1 cellular context compared by ENCODE assay signal in the genomic region with DNA sequence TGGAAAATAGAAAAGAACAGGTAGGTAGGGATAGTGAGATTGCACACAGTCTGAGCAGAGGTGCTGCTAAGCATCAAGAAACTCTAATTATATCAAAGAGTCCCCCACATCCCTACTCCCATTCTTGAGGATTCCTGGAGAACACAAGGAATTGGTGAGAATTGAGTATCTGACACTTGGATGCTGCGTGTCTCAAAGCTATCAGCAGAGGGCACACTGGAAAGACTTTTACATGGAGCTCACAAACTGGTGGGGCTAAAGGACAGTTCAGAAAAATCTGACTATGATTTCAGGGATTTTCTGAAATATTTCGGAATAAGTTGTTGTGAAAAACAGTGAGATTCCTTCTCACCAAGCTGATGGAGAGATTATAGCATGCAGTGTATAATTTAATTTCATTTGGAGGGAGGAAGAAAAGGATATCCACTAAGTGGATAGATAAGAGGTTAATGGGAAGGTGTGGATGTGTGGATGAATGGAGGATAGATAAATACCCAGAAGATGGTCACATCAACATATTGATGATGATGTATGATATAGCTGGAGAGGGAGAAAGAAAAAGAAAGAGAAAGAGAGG.
TF ChIP-seq lines count a peak whose summit lies in the region.

No MANE protein-coding gene starts in this region.

TF ChIP-seq in GM23338, 12 proteins besides CTCF, POLR2A, EP300 and RAD21 (continued from another document):
- TF ChIP-seq, protein P1, sequence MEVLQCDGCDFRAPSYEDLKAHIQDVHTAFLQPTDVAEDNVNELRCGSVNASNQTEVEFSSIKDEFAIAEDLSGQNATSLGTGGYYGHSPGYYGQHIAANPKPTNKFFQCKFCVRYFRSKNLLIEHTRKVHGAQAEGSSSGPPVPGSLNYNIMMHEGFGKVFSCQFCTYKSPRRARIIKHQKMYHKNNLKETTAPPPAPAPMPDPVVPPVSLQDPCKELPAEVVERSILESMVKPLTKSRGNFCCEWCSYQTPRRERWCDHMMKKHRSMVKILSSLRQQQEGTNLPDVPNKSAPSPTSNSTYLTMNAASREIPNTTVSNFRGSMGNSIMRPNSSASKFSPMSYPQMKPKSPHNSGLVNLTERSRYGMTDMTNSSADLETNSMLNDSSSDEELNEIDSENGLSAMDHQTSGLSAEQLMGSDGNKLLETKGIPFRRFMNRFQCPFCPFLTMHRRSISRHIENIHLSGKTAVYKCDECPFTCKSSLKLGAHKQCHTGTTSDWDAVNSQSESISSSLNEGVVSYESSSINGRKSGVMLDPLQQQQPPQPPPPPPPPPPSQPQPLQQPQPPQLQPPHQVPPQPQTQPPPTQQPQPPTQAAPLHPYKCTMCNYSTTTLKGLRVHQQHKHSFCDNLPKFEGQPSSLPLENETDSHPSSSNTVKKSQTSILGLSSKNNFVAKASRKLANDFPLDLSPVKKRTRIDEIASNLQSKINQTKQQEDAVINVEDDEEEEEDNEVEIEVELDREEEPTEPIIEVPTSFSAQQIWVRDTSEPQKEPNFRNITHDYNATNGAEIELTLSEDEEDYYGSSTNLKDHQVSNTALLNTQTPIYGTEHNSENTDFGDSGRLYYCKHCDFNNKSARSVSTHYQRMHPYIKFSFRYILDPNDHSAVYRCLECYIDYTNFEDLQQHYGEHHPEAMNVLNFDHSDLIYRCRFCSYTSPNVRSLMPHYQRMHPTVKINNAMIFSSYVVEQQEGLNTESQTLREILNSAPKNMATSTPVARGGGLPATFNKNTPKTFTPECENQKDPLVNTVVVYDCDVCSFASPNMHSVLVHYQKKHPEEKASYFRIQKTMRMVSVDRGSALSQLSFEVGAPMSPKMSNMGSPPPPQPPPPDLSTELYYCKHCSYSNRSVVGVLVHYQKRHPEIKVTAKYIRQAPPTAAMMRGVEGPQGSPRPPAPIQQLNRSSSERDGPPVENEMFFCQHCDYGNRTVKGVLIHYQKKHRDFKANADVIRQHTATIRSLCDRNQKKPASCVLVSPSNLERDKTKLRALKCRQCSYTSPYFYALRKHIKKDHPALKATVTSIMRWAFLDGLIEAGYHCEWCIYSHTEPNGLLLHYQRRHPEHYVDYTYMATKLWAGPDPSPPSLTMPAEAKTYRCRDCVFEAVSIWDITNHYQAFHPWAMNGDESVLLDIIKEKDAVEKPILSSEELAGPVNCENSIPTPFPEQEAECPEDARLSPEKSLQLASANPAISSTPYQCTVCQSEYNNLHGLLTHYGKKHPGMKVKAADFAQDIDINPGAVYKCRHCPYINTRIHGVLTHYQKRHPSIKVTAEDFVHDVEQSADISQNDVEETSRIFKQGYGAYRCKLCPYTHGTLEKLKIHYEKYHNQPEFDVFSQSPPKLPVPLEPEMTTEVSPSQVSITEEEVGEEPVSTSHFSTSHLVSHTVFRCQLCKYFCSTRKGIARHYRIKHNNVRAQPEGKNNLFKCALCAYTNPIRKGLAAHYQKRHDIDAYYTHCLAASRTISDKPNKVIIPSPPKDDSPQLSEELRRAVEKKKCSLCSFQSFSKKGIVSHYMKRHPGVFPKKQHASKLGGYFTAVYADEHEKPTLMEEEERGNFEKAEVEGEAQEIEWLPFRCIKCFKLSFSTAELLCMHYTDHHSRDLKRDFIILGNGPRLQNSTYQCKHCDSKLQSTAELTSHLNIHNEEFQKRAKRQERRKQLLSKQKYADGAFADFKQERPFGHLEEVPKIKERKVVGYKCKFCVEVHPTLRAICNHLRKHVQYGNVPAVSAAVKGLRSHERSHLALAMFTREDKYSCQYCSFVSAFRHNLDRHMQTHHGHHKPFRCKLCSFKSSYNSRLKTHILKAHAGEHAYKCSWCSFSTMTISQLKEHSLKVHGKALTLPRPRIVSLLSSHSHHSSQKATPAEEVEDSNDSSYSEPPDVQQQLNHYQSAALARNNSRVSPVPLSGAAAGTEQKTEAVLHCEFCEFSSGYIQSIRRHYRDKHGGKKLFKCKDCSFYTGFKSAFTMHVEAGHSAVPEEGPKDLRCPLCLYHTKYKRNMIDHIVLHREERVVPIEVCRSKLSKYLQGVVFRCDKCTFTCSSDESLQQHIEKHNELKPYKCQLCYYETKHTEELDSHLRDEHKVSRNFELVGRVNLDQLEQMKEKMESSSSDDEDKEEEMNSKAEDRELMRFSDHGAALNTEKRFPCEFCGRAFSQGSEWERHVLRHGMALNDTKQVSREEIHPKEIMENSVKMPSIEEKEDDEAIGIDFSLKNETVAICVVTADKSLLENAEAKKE (CRISPR knock-in tag; IDR thresholded peaks at IDR 0.05): no peak
- no peak for TF ChIP-seq EZH2phosphoT487 (IDR thresholded peaks at IDR 0.05; ENCODE audit: unreplicated experiment)
- TF ChIP-seq POLR2AphosphoS5 (IDR thresholded peaks at IDR 0.05; ENCODE audit: low read depth): no peak
- TF ChIP-seq, protein P2, sequence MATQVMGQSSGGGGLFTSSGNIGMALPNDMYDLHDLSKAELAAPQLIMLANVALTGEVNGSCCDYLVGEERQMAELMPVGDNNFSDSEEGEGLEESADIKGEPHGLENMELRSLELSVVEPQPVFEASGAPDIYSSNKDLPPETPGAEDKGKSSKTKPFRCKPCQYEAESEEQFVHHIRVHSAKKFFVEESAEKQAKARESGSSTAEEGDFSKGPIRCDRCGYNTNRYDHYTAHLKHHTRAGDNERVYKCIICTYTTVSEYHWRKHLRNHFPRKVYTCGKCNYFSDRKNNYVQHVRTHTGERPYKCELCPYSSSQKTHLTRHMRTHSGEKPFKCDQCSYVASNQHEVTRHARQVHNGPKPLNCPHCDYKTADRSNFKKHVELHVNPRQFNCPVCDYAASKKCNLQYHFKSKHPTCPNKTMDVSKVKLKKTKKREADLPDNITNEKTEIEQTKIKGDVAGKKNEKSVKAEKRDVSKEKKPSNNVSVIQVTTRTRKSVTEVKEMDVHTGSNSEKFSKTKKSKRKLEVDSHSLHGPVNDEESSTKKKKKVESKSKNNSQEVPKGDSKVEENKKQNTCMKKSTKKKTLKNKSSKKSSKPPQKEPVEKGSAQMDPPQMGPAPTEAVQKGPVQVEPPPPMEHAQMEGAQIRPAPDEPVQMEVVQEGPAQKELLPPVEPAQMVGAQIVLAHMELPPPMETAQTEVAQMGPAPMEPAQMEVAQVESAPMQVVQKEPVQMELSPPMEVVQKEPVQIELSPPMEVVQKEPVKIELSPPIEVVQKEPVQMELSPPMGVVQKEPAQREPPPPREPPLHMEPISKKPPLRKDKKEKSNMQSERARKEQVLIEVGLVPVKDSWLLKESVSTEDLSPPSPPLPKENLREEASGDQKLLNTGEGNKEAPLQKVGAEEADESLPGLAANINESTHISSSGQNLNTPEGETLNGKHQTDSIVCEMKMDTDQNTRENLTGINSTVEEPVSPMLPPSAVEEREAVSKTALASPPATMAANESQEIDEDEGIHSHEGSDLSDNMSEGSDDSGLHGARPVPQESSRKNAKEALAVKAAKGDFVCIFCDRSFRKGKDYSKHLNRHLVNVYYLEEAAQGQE (IDR thresholded peaks at IDR 0.05; ENCODE audit: unreplicated experiment): no peak
- TF ChIP-seq EZH2 (IDR thresholded peaks at IDR 0.05; ENCODE audit: low read depth, unreplicated experiment): no peak
- no peak for TF ChIP-seq JUNB (IDR thresholded peaks at IDR 0.05; ENCODE audit: unreplicated experiment)
- no peak for TF ChIP-seq ZNF114 (CRISPR knock-in tag; IDR thresholded peaks at IDR 0.05)
- no peak for TF ChIP-seq ZNF331 (CRISPR knock-in tag; IDR thresholded peaks at IDR 0.05; ENCODE audit: low read depth)
- TF ChIP-seq STAT1 (IDR thresholded peaks at IDR 0.05; ENCODE audit: unreplicated experiment): no peak
